ENCODE assay signal across 8 cellular contexts in genomic region chr1:161389691-161390558, GRCh38. TPM values are rescaled to one million over a fixed set of nuclear protein-coding genes. Genes with fewer than 3 reads are reported as not detected.
DNase-seq lines count a peak whose midpoint lies in the region; ATAC-seq and TF ChIP-seq lines count a peak whose summit lies in the region.

No MANE protein-coding gene starts in this region.

- ATAC-seq in GM21723 (IDR thresholded peaks at IDR 0.05; ENCODE audit: unreplicated experiment) (peak; percentile 79), PC-3 (peak; percentile 87)

- no peaks in the 10 kb centered on the region for H3K36me3 ChIP-seq in PC-3 (ENCODE audit: low read depth, low read length)
- no peaks in the 10 kb centered on the region for H3K36me3 ChIP-seq in mucosa of stomach (ENCODE audit: control insufficient read depth, insufficient read depth, low read length)

- H3K4me1 ChIP-seq in PC-3 (ENCODE audit: insufficient read depth, low read length) = peaks cover 12% of the 10 kb centered on the region
- no peaks in the 10 kb centered on the region for H3K4me1 ChIP-seq in mucosa of stomach (ENCODE audit: control insufficient read depth, insufficient read depth, low read length)

- peak overlapping the region; percentile 79 for H2AFZ ChIP-seq in PC-3 (ENCODE audit: low read length)

- no peaks in the 10 kb centered on the region for H3K9me3 ChIP-seq in PC-3 (ENCODE audit: low read length)
- H3K9me3 ChIP-seq in mucosa of stomach (ENCODE audit: control insufficient read depth, low read length) = no peaks in the 10 kb centered on the region

- POLR2A ChIA-PET in PC-3 (lab: Charles Lee; ENCODE audit: unreplicated experiment) = interaction anchor here (0.5 to 1.0 kb wide), 5 partner anchors 8 to 343 kb away, joined by 3 to 10 read pairs (median 3); partner anchors contain the start of gene TOMM40L

- no peaks in the 10 kb centered on the region for H3K79me2 ChIP-seq in PC-3 (ENCODE audit: low read length)

- CTCF ChIA-PET in PC-3 (lab: Charles Lee) = interaction anchor here (0.6 to 0.9 kb wide), 2 partner anchors 164 to 311 kb away, joined by 3 read pairs; partner anchors contain the start of gene TOMM40L

- BruUV-seq in PC-3 (replicated peaks; lab: Mats Ljungman, UMichigan) = no TSS peak

- H3K27me3 ChIP-seq in PC-3 (ENCODE audit: low read length) = no peaks in the 10 kb centered on the region
- H3K27me3 ChIP-seq in mucosa of stomach (ENCODE audit: control insufficient read depth, insufficient read depth, low read length) = no peaks in the 10 kb centered on the region

- no peaks in the 10 kb centered on the region for H3F3A ChIP-seq in PC-3 (ENCODE audit: low read length, unreplicated experiment)

- H3K4me2 ChIP-seq in PC-3 (ENCODE audit: low read length) = peak overlapping the region; percentile 95

- H3K4me3 ChIP-seq in PC-3 (ENCODE audit: low read length) (peak overlapping the region; percentile 86), mucosa of stomach (ENCODE audit: low read length) (peak overlapping the region; percentile 94)

- no peaks in the 10 kb centered on the region for H3K9me2 ChIP-seq in PC-3 (replicated peaks; ENCODE audit: low read length)

- peak overlapping the region; percentile 70 for H3K27ac ChIP-seq in PC-3 (ENCODE audit: low read length)

- in situ Hi-C loops in KBM-7 (cut with MboI; ENCODE audit: low pct_unique_long_range_greater_than_20kb, low sequenced_read_pairs) = loop anchor here (25.0 kb wide), 1 partner anchor 203 kb away; the partner anchor contains the start of genes ADAMTS4 and B4GALT3

- TF ChIP-seq POLR2A in erythroblast (IDR thresholded peaks at IDR 0.05; ENCODE audit: low read length) = peak; percentile 95

- peak overlapping the region; percentile 87 for H3K9ac ChIP-seq in PC-3 (ENCODE audit: low read length)
- H3K9ac ChIP-seq in mucosa of stomach (ENCODE audit: low read length) = peak overlapping the region; percentile 89

- H4K20me1 ChIP-seq in PC-3 (ENCODE audit: low read length) = no peaks in the 10 kb centered on the region

- TF ChIP-seq CTCF in PC-3 (conservative IDR thresholded peaks at IDR 0.05; ENCODE audit: low read depth, low read length) = no peak

- peak; percentile 93 for DNase-seq in DMS53 treated with DMSO at 0.1 percent for 48 hours (lab: John Stamatoyannopoulos, UW; ENCODE audit: unreplicated experiment)
- DNase-seq in KBM-7 = peak; percentile 84
- DNase-seq in PC-3 = peak; percentile 98
- DNase-seq in activated T-cell treated with anti-CD3 and anti-CD28 coated beads, Interleukin-2, amount 50 U/mL, for 1 hour = peak; percentile 90
- DNase-seq in erythroblast (lab: John Stamatoyannopoulos, UW) = peak; percentile 97 to 99
- DNase-seq in stimulated activated CD8-positive, alpha-beta memory T cell treated with anti-CD3 and anti-CD28 coated beads, Interleukin-4, amount 100 ng/mL, for 4 hours (ENCODE audit: low read depth in 2 of 2, low spot score in 1 of 2) = peak; percentile 86 to 88

- intact Hi-C loops in PC-3 (cut with micrococcal nuclease) = loop anchor here (1.0 to 10.0 kb wide), 4 partner anchors 8 to 355 kb away; partner anchors contain the start of gene DUSP12

RNA-seq across cellular contexts. Expression of gene CFAP126, which starts 22.2 kb away (rescaled TPM):
- total RNA-seq in PC-3 (2014; rRNA removed) = not detected in 2 replicates

Comparison
In these comparisons a context has a peak if more than half of its experiments do, and no peak if none do; other contexts are left out.
1. Peak in every context shown above with its lines: DNase-seq, ATAC-seq, H3K4me3 ChIP-seq and H3K27ac ChIP-seq.